In the genomic region with DNA sequence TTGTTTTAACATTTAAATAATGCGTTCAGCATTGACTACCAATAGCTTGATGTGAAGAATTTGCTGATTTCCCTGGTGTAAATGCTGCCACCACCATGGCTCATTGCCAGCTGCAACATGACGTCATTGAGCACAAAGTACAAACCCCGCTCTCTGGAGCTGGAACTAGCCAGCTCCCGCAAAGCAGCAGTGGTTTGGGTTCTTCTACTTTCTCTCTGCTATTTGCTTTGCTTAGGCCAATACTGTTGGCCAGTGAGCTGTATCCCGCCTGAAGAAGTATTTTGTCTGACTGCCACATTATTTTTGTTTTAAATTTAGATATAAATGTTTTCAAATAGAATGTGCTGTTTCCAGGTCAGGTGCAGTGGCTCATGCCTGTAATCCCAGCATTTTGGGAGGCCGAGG, we compare ENCODE assay signal across 2 cellular contexts.
A peak's percentile ranks its signal among the peaks of the same experiment; 100 is the strongest.
TF ChIP-seq lines count a peak whose summit lies in the region.

No MANE protein-coding gene starts in this region.

TF ChIP-seq in HEK293, 187 proteins besides CTCF, POLR2A, EP300 and RAD21:
- TF ChIP-seq HOXC10 (CRISPR knock-in tag; IDR thresholded peaks at IDR 0.05) (no peak), ZNF629 (tag by site-specific recombination; IDR thresholded peaks at IDR 0.05) (peak; percentile 53; the same call in 1 of the 2 replicates), GLIS1 (tag by site-specific recombination; IDR thresholded peaks at IDR 0.05) (no peak), ZNF112 (tag by site-specific recombination; IDR thresholded peaks at IDR 0.05) (peak; percentile 90)
- TF ChIP-seq, protein P1, sequence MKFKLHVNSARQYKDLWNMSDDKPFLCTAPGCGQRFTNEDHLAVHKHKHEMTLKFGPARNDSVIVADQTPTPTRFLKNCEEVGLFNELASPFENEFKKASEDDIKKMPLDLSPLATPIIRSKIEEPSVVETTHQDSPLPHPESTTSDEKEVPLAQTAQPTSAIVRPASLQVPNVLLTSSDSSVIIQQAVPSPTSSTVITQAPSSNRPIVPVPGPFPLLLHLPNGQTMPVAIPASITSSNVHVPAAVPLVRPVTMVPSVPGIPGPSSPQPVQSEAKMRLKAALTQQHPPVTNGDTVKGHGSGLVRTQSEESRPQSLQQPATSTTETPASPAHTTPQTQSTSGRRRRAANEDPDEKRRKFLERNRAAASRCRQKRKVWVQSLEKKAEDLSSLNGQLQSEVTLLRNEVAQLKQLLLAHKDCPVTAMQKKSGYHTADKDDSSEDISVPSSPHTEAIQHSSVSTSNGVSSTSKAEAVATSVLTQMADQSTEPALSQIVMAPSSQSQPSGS (tag by site-specific recombination; IDR thresholded peaks at IDR 0.05; ENCODE audit: low read depth), result peak; percentile 81

TF ChIP-seq in K562, 482 proteins besides CTCF, POLR2A, EP300 and RAD21 (continues in another document):
- no peak for TF ChIP-seq MTA3 (IDR thresholded peaks at IDR 0.05; ENCODE audit: borderline replicate concordance)
- no peak for TF ChIP-seq SRSF7 (optimal IDR thresholded peaks at IDR 0.05; ENCODE audit: low read depth, low read length)
- TF ChIP-seq MCM7 (IDR thresholded peaks at IDR 0.05), result no peak
- peak; percentile 45; the same call in 1 of the 2 replicates for TF ChIP-seq JUNB (CRISPR knock-in tag; conservative IDR thresholded peaks at IDR 0.05)
- no peak for TF ChIP-seq U2AF1 (optimal IDR thresholded peaks at IDR 0.05; ENCODE audit: low read depth, low read length)
- no peak for TF ChIP-seq OTX1 (CRISPR knock-in tag; IDR thresholded peaks at IDR 0.05)
- 0 out of 2 replicates have a peak, but pooled peaks have one; percentile 5 for TF ChIP-seq MAFK (IDR thresholded peaks at IDR 0.05; ENCODE audit: low read length)
- no peak for TF ChIP-seq NCOA1 (IDR thresholded peaks at IDR 0.05; ENCODE audit: low read depth)
- TF ChIP-seq ZNF224 (CRISPR knock-in tag; IDR thresholded peaks at IDR 0.05), result no peak
- TF ChIP-seq NBN (IDR thresholded peaks at IDR 0.05; ENCODE audit: low read depth), result no peak
- TF ChIP-seq, protein P2, sequence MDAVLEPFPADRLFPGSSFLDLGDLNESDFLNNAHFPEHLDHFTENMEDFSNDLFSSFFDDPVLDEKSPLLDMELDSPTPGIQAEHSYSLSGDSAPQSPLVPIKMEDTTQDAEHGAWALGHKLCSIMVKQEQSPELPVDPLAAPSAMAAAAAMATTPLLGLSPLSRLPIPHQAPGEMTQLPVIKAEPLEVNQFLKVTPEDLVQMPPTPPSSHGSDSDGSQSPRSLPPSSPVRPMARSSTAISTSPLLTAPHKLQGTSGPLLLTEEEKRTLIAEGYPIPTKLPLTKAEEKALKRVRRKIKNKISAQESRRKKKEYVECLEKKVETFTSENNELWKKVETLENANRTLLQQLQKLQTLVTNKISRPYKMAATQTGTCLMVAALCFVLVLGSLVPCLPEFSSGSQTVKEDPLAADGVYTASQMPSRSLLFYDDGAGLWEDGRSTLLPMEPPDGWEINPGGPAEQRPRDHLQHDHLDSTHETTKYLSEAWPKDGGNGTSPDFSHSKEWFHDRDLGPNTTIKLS (IDR thresholded peaks at IDR 0.05; ENCODE audit: borderline replicate concordance, low read depth), result no peak
- TF ChIP-seq CREM (IDR thresholded peaks at IDR 0.05; ENCODE audit: low read depth), result peak; percentile 91
- TF ChIP-seq, protein P3, sequence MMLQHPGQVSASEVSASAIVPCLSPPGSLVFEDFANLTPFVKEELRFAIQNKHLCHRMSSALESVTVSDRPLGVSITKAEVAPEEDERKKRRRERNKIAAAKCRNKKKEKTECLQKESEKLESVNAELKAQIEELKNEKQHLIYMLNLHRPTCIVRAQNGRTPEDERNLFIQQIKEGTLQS (IDR thresholded peaks at IDR 0.05), result peak; percentile 98
- TF ChIP-seq, protein P3 (CRISPR knock-in tag; conservative IDR thresholded peaks at IDR 0.05), result no peak
- TF ChIP-seq SUPT5H (IDR thresholded peaks at IDR 0.05), result no peak
- no peak for TF ChIP-seq EGR1 (conservative IDR thresholded peaks at IDR 0.05)
- TF ChIP-seq ZBTB49 (CRISPR knock-in tag; IDR thresholded peaks at IDR 0.05; ENCODE audit: borderline replicate concordance), result no peak
- no peak for TF ChIP-seq MEF2A (IDR thresholded peaks at IDR 0.05; ENCODE audit: control insufficient read depth, low read depth, low read length)
- no peak for TF ChIP-seq MAFG (tag; conservative IDR thresholded peaks at IDR 0.05)
- peak; percentile 21; the same call in 1 of the 2 replicates for TF ChIP-seq DPF2 (IDR thresholded peaks at IDR 0.05)
- no peak for TF ChIP-seq ZSCAN32 (CRISPR knock-in tag; IDR thresholded peaks at IDR 0.05)
- TF ChIP-seq, protein P4, sequence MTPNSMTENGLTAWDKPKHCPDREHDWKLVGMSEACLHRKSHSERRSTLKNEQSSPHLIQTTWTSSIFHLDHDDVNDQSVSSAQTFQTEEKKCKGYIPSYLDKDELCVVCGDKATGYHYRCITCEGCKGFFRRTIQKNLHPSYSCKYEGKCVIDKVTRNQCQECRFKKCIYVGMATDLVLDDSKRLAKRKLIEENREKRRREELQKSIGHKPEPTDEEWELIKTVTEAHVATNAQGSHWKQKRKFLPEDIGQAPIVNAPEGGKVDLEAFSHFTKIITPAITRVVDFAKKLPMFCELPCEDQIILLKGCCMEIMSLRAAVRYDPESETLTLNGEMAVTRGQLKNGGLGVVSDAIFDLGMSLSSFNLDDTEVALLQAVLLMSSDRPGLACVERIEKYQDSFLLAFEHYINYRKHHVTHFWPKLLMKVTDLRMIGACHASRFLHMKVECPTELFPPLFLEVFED (CRISPR knock-in tag; conservative IDR thresholded peaks at IDR 0.05), result no peak
- no peak; the same call in 1 of the 2 replicates for TF ChIP-seq NFIX (CRISPR knock-in tag; IDR thresholded peaks at IDR 0.05; ENCODE audit: low read depth)
- TF ChIP-seq, protein P5, sequence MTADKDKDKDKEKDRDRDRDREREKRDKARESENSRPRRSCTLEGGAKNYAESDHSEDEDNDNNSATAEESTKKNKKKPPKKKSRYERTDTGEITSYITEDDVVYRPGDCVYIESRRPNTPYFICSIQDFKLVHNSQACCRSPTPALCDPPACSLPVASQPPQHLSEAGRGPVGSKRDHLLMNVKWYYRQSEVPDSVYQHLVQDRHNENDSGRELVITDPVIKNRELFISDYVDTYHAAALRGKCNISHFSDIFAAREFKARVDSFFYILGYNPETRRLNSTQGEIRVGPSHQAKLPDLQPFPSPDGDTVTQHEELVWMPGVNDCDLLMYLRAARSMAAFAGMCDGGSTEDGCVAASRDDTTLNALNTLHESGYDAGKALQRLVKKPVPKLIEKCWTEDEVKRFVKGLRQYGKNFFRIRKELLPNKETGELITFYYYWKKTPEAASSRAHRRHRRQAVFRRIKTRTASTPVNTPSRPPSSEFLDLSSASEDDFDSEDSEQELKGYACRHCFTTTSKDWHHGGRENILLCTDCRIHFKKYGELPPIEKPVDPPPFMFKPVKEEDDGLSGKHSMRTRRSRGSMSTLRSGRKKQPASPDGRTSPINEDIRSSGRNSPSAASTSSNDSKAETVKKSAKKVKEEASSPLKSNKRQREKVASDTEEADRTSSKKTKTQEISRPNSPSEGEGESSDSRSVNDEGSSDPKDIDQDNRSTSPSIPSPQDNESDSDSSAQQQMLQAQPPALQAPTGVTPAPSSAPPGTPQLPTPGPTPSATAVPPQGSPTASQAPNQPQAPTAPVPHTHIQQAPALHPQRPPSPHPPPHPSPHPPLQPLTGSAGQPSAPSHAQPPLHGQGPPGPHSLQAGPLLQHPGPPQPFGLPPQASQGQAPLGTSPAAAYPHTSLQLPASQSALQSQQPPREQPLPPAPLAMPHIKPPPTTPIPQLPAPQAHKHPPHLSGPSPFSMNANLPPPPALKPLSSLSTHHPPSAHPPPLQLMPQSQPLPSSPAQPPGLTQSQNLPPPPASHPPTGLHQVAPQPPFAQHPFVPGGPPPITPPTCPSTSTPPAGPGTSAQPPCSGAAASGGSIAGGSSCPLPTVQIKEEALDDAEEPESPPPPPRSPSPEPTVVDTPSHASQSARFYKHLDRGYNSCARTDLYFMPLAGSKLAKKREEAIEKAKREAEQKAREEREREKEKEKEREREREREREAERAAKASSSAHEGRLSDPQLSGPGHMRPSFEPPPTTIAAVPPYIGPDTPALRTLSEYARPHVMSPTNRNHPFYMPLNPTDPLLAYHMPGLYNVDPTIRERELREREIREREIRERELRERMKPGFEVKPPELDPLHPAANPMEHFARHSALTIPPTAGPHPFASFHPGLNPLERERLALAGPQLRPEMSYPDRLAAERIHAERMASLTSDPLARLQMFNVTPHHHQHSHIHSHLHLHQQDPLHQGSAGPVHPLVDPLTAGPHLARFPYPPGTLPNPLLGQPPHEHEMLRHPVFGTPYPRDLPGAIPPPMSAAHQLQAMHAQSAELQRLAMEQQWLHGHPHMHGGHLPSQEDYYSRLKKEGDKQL (CRISPR knock-in tag; IDR thresholded peaks at IDR 0.05; ENCODE audit: borderline replicate concordance), result no peak
- no peak for TF ChIP-seq ZNF785 (CRISPR knock-in tag; IDR thresholded peaks at IDR 0.05)
- TF ChIP-seq ETV5 (CRISPR knock-in tag; IDR thresholded peaks at IDR 0.05; ENCODE audit: low read depth), result no peak
- TF ChIP-seq, protein P6, sequence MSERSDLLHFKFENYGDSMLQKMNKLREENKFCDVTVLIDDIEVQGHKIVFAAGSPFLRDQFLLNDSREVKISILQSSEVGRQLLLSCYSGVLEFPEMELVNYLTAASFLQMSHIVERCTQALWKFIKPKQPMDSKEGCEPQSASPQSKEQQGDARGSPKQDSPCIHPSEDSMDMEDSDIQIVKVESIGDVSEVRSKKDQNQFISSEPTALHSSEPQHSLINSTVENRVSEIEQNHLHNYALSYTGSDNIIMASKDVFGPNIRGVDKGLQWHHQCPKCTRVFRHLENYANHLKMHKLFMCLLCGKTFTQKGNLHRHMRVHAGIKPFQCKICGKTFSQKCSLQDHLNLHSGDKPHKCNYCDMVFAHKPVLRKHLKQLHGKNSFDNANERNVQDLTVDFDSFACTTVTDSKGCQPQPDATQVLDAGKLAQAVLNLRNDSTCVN (CRISPR knock-in tag; IDR thresholded peaks at IDR 0.05), result no peak
- TF ChIP-seq BRF2 (IDR thresholded peaks at IDR 0.05; ENCODE audit: borderline replicate concordance, insufficient read depth, insufficient read length), result no peak
- no peak for TF ChIP-seq ZNF644 (tag; IDR thresholded peaks at IDR 0.05; ENCODE audit: low read depth)
- no peak for TF ChIP-seq HDAC8 (tag; IDR thresholded peaks at IDR 0.05)
- TF ChIP-seq ATF1 (CRISPR knock-in tag; IDR thresholded peaks at IDR 0.05), result no peak
- TF ChIP-seq ATF1 (tag; IDR thresholded peaks at IDR 0.05), result peak; percentile 86
- no peak for TF ChIP-seq PML (IDR thresholded peaks at IDR 0.05; ENCODE audit: low read length)
- TF ChIP-seq, protein P7, sequence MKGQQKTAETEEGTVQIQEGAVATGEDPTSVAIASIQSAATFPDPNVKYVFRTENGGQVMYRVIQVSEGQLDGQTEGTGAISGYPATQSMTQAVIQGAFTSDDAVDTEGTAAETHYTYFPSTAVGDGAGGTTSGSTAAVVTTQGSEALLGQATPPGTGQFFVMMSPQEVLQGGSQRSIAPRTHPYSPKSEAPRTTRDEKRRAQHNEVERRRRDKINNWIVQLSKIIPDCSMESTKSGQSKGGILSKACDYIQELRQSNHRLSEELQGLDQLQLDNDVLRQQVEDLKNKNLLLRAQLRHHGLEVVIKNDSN (CRISPR knock-in tag; IDR thresholded peaks at IDR 0.05), result no peak
- no peak for TF ChIP-seq POLR3A (IDR thresholded peaks at IDR 0.05; ENCODE audit: borderline replicate concordance, extremely low read depth, insufficient read depth, insufficient read length)
- no peak for TF ChIP-seq UBTF (IDR thresholded peaks at IDR 0.05; ENCODE audit: borderline replicate concordance in 1 of 2, low read depth in 2 of 2, low read length in 2 of 2)
- no peak for TF ChIP-seq STAT5A (IDR thresholded peaks at IDR 0.05; ENCODE audit: borderline replicate concordance, low read length)
- no peak for TF ChIP-seq GABPA (tag; conservative IDR thresholded peaks at IDR 0.05; ENCODE audit: low read depth)
- no peak for TF ChIP-seq NFATC3 (IDR thresholded peaks at IDR 0.05)
- no peak for TF ChIP-seq PPARD (CRISPR knock-in tag; IDR thresholded peaks at IDR 0.05)
- TF ChIP-seq ZBED1 (IDR thresholded peaks at IDR 0.05), result no peak
- no peak for TF ChIP-seq CBX3 (IDR thresholded peaks at IDR 0.05; ENCODE audit: borderline replicate concordance in 1 of 2, low read length in 2 of 2)
- no peak for TF ChIP-seq ZNF75A (CRISPR knock-in tag; IDR thresholded peaks at IDR 0.05)
- no peak for TF ChIP-seq SMARCA5 (IDR thresholded peaks at IDR 0.05)
